In genomic region chr7:540997-541396, GRCh38 we compare ENCODE assay signal across 23 cellular contexts. TPM values are rescaled to one million over a fixed set of nuclear protein-coding genes. Genes with fewer than 3 reads are reported as not detected.
A peak's percentile ranks its signal among the peaks of the same experiment; 100 is the strongest.
DNase-seq lines count a peak whose midpoint lies in the region; ATAC-seq and TF ChIP-seq lines count a peak whose summit lies in the region.
"Had no signal": no experiment of that assay in that cellular context is flagged by ENCODE, and none has a peak within 500 bp of the region (broad histone marks: within the 10 kb centered on the region; RNA-seq: fewer than 3 reads in every experiment).

No MANE protein-coding gene starts in this region.

- H3K9me2 ChIP-seq in HCT116 (ENCODE audit: insufficient read depth) = no peaks in the 10 kb centered on the region
- H3K9me2 ChIP-seq: SK-N-SH had no signal

- no peak overlapping the region for H3K23ac ChIP-seq in mesenchymal stem cell (ENCODE audit: low read length in 2 of 2)

- H4K8ac ChIP-seq in mesenchymal stem cell (ENCODE audit: low read length) = no peak overlapping the region

- peak overlapping the region in 1 of 2 experiments; percentile 17 for H3K4ac ChIP-seq in mesenchymal stem cell (ENCODE audit: low read depth in 1 of 2, low read length in 2 of 2)

- no peak overlapping the region for H2BK5ac ChIP-seq in mesenchymal stem cell (ENCODE audit: low read depth, low read length, poor library complexity, severe bottlenecking)

- no TSS peak for BruUV-seq in HCT116 (replicated peaks; lab: Mats Ljungman, UMichigan)

- H3K9ac ChIP-seq in BLaER1 (no peak overlapping the region; the same call in 1 of the 2 replicates), HCT116 (ENCODE audit: low read length) (no peak overlapping the region), mesenchymal stem cell (ENCODE audit: low read length) (no peak overlapping the region)
- H3K9ac ChIP-seq: SK-N-SH had no signal

- H3K79me1 ChIP-seq in mesenchymal stem cell (replicated peaks; ENCODE audit: low read length, poor library complexity, severe bottlenecking) = no peaks in the 10 kb centered on the region

- H3K27me3 ChIP-seq in BLaER1 = peaks cover 14% of the 10 kb centered on the region
- no peaks in the 10 kb centered on the region for H3K27me3 ChIP-seq in HCT116 (ENCODE audit: insufficient read depth, low read length)
- no peaks in the 10 kb centered on the region for H3K27me3 ChIP-seq in mesenchymal stem cell (ENCODE audit: control insufficient read depth in 1 of 2, insufficient read depth in 1 of 2, low read length in 2 of 2)

- CTCF ChIA-PET in HCT116 (lab: Charles Lee) = no interaction called here
- CTCF ChIA-PET in RWPE1 (lab: Yijun Ruan, JAX) = no interaction called here

- no peaks in the 10 kb centered on the region for H3K79me2 ChIP-seq in HCT116 (ENCODE audit: insufficient read depth, low read length)

- intact Hi-C loops in HCT116 (cut with micrococcal nuclease) = no loop called here

- POLR2A ChIA-PET in HCT116 (lab: Charles Lee) = no interaction called here
- POLR2A ChIA-PET in RWPE1 (lab: Yijun Ruan, JAX; ENCODE audit: low non-redundant PET) = no interaction called here

- H3K9me3 ChIP-seq in BLaER1 (peaks cover 6% of the 10 kb centered on the region; the same call in 1 of the 2 replicates), HCT116 (ENCODE audit: control insufficient read depth in 1 of 2, insufficient read depth in 1 of 2, low read depth in 1 of 2, low read length in 2 of 2) (no peaks in the 10 kb centered on the region), mesenchymal stem cell (ENCODE audit: control insufficient read depth, low read length) (no peaks in the 10 kb centered on the region)
- H3K9me3 ChIP-seq: SK-N-SH had no signal

- H3K36me3 ChIP-seq in BLaER1 = no peaks in the 10 kb centered on the region
- no peaks in the 10 kb centered on the region for H3K36me3 ChIP-seq in HCT116 (ENCODE audit: control insufficient read depth in 1 of 2, insufficient read depth in 2 of 2, low read length in 2 of 2)
- peaks cover 0 to 3% of the 10 kb centered on the region in 2 experiments for H3K36me3 ChIP-seq in mesenchymal stem cell (ENCODE audit: control insufficient read depth in 1 of 2, insufficient read depth in 2 of 2, low read depth in 1 of 2, low read length in 2 of 2)

- H2BK12ac ChIP-seq in mesenchymal stem cell (ENCODE audit: low read length in 2 of 2) = peak overlapping the region in 1 of 2 experiments; percentile 91

- H4K20me1 ChIP-seq in BLaER1 (peaks cover 17% of the 10 kb centered on the region; the same call in 1 of the 2 replicates), HCT116 (ENCODE audit: insufficient read depth) (no peaks in the 10 kb centered on the region)

- no peak overlapping the region for H3K4me3 ChIP-seq in BLaER1
- no peak overlapping the region for H3K4me3 ChIP-seq in HCT116 (replicated peaks in 1 of 2; ENCODE audit: low read depth in 1 of 2, low read length in 2 of 2)
- no peak overlapping the region for H3K4me3 ChIP-seq in mesenchymal stem cell (ENCODE audit: insufficient read depth in 1 of 2, low read depth in 1 of 2, low read length in 2 of 2)
- H3K4me3 ChIP-seq: PC-9 had no signal

- peak overlapping the region; percentile 2 for H4K91ac ChIP-seq in mesenchymal stem cell (ENCODE audit: low read length)

- no peak for TF ChIP-seq POLR2A in HCT116 (IDR thresholded peaks at IDR 0.05; ENCODE audit: borderline replicate concordance, extremely low read depth, insufficient read depth, insufficient read length)

- H3K14ac ChIP-seq in mesenchymal stem cell (ENCODE audit: low read length in 2 of 2) = no peak overlapping the region

- H2AFZ ChIP-seq in HCT116 (ENCODE audit: low read depth, low read length, poor library complexity, severe bottlenecking) (no peak overlapping the region), mesenchymal stem cell (ENCODE audit: low read depth, low read length) (no peak overlapping the region)
- H2AFZ ChIP-seq: PC-9 had no signal

- ATAC-seq in HCT116 (no peak), HG03097 (IDR thresholded peaks at IDR 0.05; ENCODE audit: low FRiP score, unreplicated experiment) (no peak), GM19467 (IDR thresholded peaks at IDR 0.05; ENCODE audit: unreplicated experiment) (no peak)

- TF ChIP-seq CTCF in HCT116 (IDR thresholded peaks at IDR 0.05 in 2 of 3, conservative IDR thresholded peaks at IDR 0.05 in 1 of 3; ENCODE audit: borderline replicate concordance in 1 of 3, insufficient read depth in 1 of 3, low read depth in 2 of 3, low read length in 2 of 3) = no peak
- no peak for TF ChIP-seq CTCF in RWPE1 (conservative IDR thresholded peaks at IDR 0.05; ENCODE audit: low read depth)

- RAD21 ChIA-PET in HCT116 (lab: Charles Lee; ENCODE audit: low non-redundant PET in 1 of 2, low total read pairs in 2 of 2, uncharacterized antibody in 2 of 2, unreplicated experiment in 2 of 2) = no interaction called here

- H3K27ac ChIP-seq in BLaER1 (peak overlapping the region; percentile 39; the same call in 1 of the 2 replicates), HCT116 (ENCODE audit: low read depth, low read length) (peak overlapping the region; percentile 100), RWPE1 (peak overlapping the region; percentile 100), mesenchymal stem cell (ENCODE audit: low read length, poor library complexity, severe bottlenecking) (no peak overlapping the region), substantia nigra (ENCODE audit: low read depth, low read length, poor library complexity, severe bottlenecking) (no peak overlapping the region)

- H3K18ac ChIP-seq in mesenchymal stem cell (ENCODE audit: low read depth in 1 of 2, low read length in 2 of 2) = peak overlapping the region in 1 of 2 experiments; percentile 93

- 92% methylated on average over 5 of the region's 12 CpGs for WGBS in mesenchymal stem cell

- H3K4me2 ChIP-seq in BLaER1 (peak overlapping the region; percentile 88), HCT116 (ENCODE audit: low read length) (0 out of 2 replicates have a peak overlapping the region, but pooled peaks have one; percentile 76), mesenchymal stem cell (ENCODE audit: low read length, poor library complexity, severe bottlenecking) (no peak overlapping the region)
- H3K4me2 ChIP-seq: SK-N-SH had no signal

- H2BK15ac ChIP-seq in mesenchymal stem cell (ENCODE audit: low read depth, poor library complexity, severe bottlenecking) = no peak overlapping the region

- TF ChIP-seq RAD21 in HCT116 (IDR thresholded peaks at IDR 0.05; ENCODE audit: low read depth) = no peak

- H2AK5ac ChIP-seq in mesenchymal stem cell (ENCODE audit: low read length, severe bottlenecking) = peak overlapping the region; percentile 34

- peaks cover 68% of the 10 kb centered on the region for H3K4me1 ChIP-seq in BLaER1
- peaks cover 40 to 66% of the 10 kb centered on the region in 2 experiments for H3K4me1 ChIP-seq in HCT116 (ENCODE audit: control insufficient read depth in 1 of 2, insufficient read depth in 2 of 2, low read length in 2 of 2)
- peaks cover 50% of the 10 kb centered on the region for H3K4me1 ChIP-seq in mesenchymal stem cell (ENCODE audit: control insufficient read depth, insufficient read depth, low read depth, low read length)

- no peak overlapping the region for H2BK120ac ChIP-seq in mesenchymal stem cell (ENCODE audit: low read depth, low read length)

- no peak for DNase-seq in HCT116 (ENCODE audit: low read depth, low spot score)
- no peak for DNase-seq in RWPE1 (ENCODE audit: low spot score)
- DNase-seq in mesenchymal stem cell = no peak
- no peak for DNase-seq in H4 (ENCODE audit: low spot score)
- DNase-seq in substantia nigra (lab: John Stamatoyannopoulos, UW) = no peak
- DNase-seq: CD4-positive, CD25-positive, alpha-beta regulatory T cell; COR-L47; H9; Karpas-422; NCI-H1092; NCI-H1436; NCI-H187 treated with DMSO at 0.1 percent for 48 hours; NCI-H226; NCI-H510A treated with DMSO at 0.1 percent for 48 hours; NCI-H748 treated with DMSO at 0.1 percent for 48 hours; PC-9; RPMI8226; SIG-M5; SK-N-SH had no signal

TF ChIP-seq in HCT116, 20 proteins besides CTCF, POLR2A, EP300 and RAD21:
- TF ChIP-seq ELF1 (IDR thresholded peaks at IDR 0.05; ENCODE audit: borderline replicate concordance, low read depth) = no peak
- TF ChIP-seq SIN3A (IDR thresholded peaks at IDR 0.05; ENCODE audit: low read depth) = no peak
- TF ChIP-seq, protein P1, sequence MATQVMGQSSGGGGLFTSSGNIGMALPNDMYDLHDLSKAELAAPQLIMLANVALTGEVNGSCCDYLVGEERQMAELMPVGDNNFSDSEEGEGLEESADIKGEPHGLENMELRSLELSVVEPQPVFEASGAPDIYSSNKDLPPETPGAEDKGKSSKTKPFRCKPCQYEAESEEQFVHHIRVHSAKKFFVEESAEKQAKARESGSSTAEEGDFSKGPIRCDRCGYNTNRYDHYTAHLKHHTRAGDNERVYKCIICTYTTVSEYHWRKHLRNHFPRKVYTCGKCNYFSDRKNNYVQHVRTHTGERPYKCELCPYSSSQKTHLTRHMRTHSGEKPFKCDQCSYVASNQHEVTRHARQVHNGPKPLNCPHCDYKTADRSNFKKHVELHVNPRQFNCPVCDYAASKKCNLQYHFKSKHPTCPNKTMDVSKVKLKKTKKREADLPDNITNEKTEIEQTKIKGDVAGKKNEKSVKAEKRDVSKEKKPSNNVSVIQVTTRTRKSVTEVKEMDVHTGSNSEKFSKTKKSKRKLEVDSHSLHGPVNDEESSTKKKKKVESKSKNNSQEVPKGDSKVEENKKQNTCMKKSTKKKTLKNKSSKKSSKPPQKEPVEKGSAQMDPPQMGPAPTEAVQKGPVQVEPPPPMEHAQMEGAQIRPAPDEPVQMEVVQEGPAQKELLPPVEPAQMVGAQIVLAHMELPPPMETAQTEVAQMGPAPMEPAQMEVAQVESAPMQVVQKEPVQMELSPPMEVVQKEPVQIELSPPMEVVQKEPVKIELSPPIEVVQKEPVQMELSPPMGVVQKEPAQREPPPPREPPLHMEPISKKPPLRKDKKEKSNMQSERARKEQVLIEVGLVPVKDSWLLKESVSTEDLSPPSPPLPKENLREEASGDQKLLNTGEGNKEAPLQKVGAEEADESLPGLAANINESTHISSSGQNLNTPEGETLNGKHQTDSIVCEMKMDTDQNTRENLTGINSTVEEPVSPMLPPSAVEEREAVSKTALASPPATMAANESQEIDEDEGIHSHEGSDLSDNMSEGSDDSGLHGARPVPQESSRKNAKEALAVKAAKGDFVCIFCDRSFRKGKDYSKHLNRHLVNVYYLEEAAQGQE (IDR thresholded peaks at IDR 0.05; ENCODE audit: low read depth) = no peak
- TF ChIP-seq FOSL1 (IDR thresholded peaks at IDR 0.05; ENCODE audit: low read depth) = no peak
TF ChIP-seq in HCT116: peak in this region for 0.

RNA-seq across cellular contexts. Expression of gene PDGFA, which starts 21.4 kb away (rescaled TPM):
- 44.7 TPM for total RNA-seq in HCT116 (2021; ENCODE audit: unreplicated experiment)
- polyA plus RNA-seq in HCT116 (2012) = 48.1 and 74.9 TPM in 2 replicates
- 23.5 TPM for polyA plus RNA-seq in mesenchymal stem cell (2013, experiment 1 of 2)
- polyA plus RNA-seq in mesenchymal stem cell (2013, experiment 2 of 2) = 22.9 TPM
- total RNA-seq in H4 (2014; rRNA removed; shearing (Covaris generic)) = 37.3 and 38.6 TPM in 2 replicates
- polyA plus RNA-seq: CD4-positive, CD25-positive, alpha-beta regulatory T cell; IgD-negative memory B cell had no signal

Comparison
In these comparisons a context has a peak if more than half of its experiments do, and no peak if none do; other contexts are left out.
1. H3K27ac ChIP-seq: peak in BLaER1 (single experiment), HCT116 (single experiment) and RWPE1 (single experiment); none in mesenchymal stem cell (single experiment) and substantia nigra (single experiment).